ENCODE assay signal across 12 cellular contexts in the genomic region with DNA sequence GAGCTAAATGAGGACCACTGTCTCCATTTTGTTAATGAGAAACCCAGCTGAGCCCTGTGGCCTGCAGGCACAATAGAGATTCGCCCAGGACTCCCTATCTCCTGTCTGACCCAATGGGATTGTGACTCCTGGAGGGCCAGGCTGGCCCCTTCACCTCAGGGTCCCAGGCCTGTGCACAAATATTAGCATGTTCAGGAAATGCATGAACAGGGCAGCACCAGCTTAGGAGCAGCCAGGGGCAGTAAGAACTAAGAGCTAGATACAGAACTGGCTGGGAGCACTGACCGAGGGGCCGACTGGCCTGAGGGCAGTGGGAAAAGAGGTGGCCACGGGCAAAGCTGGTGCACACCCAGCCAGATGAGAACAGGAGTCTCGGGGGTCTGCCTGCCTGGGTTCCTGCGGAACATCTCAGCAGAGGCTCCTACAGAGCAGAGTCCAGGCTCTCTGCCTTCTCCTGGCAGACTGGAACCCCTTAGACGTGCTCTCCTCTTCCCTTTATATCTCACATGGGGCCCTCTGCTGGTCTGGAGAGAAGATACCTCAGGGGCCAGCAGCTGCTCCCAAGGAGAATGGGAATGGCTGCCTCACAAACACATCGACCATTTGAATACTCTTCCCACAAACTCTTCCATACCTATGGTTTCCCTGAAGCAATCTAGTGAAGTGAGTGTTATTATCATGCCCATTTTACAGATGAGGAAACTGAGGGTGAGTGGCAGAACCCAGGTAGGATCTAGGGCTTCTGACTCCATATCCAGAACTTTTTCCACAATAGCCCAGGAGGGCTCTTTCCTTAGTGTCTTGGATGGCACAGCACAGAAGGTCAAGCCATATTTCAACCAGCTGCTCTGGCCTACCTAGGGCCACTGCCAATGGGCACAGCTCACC.
DNase-seq lines count a peak whose midpoint lies in the region; ATAC-seq, FAIRE-seq and TF ChIP-seq lines count a peak whose summit lies in the region.
"Had no signal": no experiment of that assay in that cellular context is flagged by ENCODE, and none has a peak within 500 bp of the region (broad histone marks: within the 10 kb centered on the region; RNA-seq: fewer than 3 reads in every experiment).

No MANE protein-coding gene starts in this region.

- TF ChIP-seq POLR2A in NB4 (IDR thresholded peaks at IDR 0.05; ENCODE audit: extremely low read depth, insufficient read length): no peak
- no peak for TF ChIP-seq POLR2A in H1 (IDR thresholded peaks at IDR 0.05; ENCODE audit: control extremely low read depth in 1 of 2, low read depth in 2 of 2, low read length in 2 of 2)

- H3K4me2 ChIP-seq in DND-41 (ENCODE audit: insufficient read depth, low read length) (no peak overlapping the region), H1 (ENCODE audit: insufficient read depth in 1 of 2, low read depth in 2 of 2, low read length in 2 of 2) (no peak overlapping the region)

- no peak overlapping the region for H2BK15ac ChIP-seq in H1 (ENCODE audit: low read length)

- H3K79me2 ChIP-seq in DND-41 (ENCODE audit: insufficient read depth, low read length): no peaks in the 10 kb centered on the region
- H3K79me2 ChIP-seq in H1 (ENCODE audit: control insufficient read depth in 1 of 2, insufficient read depth in 2 of 2, low read length in 2 of 2): no peaks in the 10 kb centered on the region

- WGBS in H1 (ENCODE audit: extremely low coverage in 1 of 2, insufficient coverage in 1 of 2, insufficient read length in 1 of 2, insufficient replicate concordance in 2 of 2, low coverage in 1 of 2, low lambda C conversion rate in 2 of 2, missing lambda C conversion rate in 1 of 2), 2 experiments: 77% methylated on average over 8 of the region's 8 CpGs; no CpG with 5 or more reads in 1 of the 2 experiments

- TF ChIP-seq EP300 in H1 (IDR thresholded peaks at IDR 0.05; ENCODE audit: borderline replicate concordance in 1 of 2, low read depth in 2 of 2, low read length in 2 of 2): no peak

- H4K8ac ChIP-seq in H1 (ENCODE audit: extremely low read depth, insufficient read depth, low read length): no peak overlapping the region

- H3K4me1 ChIP-seq in DND-41 (ENCODE audit: insufficient read depth, low read length) (no peaks in the 10 kb centered on the region), H1 (replicated peaks in 1 of 4; ENCODE audit: control insufficient read depth in 3 of 4, insufficient read depth in 4 of 4, low read length in 3 of 4) (peaks cover 0 to 19% (median 9%) of the 10 kb centered on the region in 4 experiments; a peak in 6 of 7 replicates)
- H3K4me1 ChIP-seq: testis had no signal

- H3K36me3 ChIP-seq in DND-41 (ENCODE audit: insufficient read depth, low read length): no peaks in the 10 kb centered on the region
- no peaks in the 10 kb centered on the region for H3K36me3 ChIP-seq in H1 (ENCODE audit: control insufficient read depth in 2 of 4, insufficient read depth in 4 of 4, low read length in 3 of 4)

- H2BK12ac ChIP-seq in H1 (ENCODE audit: low read depth, low read length): no peak overlapping the region

- CTCF ChIA-PET in H1 (lab: Charles Lee; ENCODE audit: partially characterized antibody): interaction anchor here (0.7 to 11.9 kb wide), 13 partner anchors 10 to 190 kb away, joined by 3 to 159 read pairs (median 6); no protein-coding TSS in a partner anchor

- no peak overlapping the region for H3K56ac ChIP-seq in H1 (replicated peaks; ENCODE audit: insufficient read length, low read depth, low read length)

- no peak overlapping the region for H3K18ac ChIP-seq in H1 (ENCODE audit: extremely low read depth, low read length)

- H3K23ac ChIP-seq in H1 (ENCODE audit: insufficient read length): no peak overlapping the region

- peak; percentile 25 for TF ChIP-seq CTCF in 22Rv1 (IDR thresholded peaks at IDR 0.05)
- TF ChIP-seq CTCF in DND-41 (IDR thresholded peaks at IDR 0.05; ENCODE audit: borderline replicate concordance, extremely low read depth, low read length, poor library complexity, severe bottlenecking): peak; percentile 18
- TF ChIP-seq CTCF in NB4 (IDR thresholded peaks at IDR 0.05; ENCODE audit: low read depth, low read length): peak; percentile 36
- TF ChIP-seq CTCF in H1 (IDR thresholded peaks at IDR 0.05; ENCODE audit: control extremely low read depth in 1 of 3, insufficient read depth in 1 of 3, low read depth in 1 of 3, low read length in 3 of 3): peak; percentile 31 to 42 (median 34)

- no peak overlapping the region for H4K5ac ChIP-seq in H1 (ENCODE audit: insufficient read length, low read depth, low read length)

- no peak overlapping the region for H2AK5ac ChIP-seq in H1 (ENCODE audit: low read depth, low read length)

- H3K23me2 ChIP-seq in H1 (ENCODE audit: low read depth, low read length): no peaks in the 10 kb centered on the region

- no peak for FAIRE-seq in H1 (lab: Jason Lieb, UNC)

- peaks cover 6% of the 10 kb centered on the region for H3K27me3 ChIP-seq in DND-41 (ENCODE audit: insufficient read depth, low read length, poor library complexity)
- peaks cover 0 to 4% (median under 1%) of the 10 kb centered on the region in 4 experiments; a peak in 2 of 7 replicates for H3K27me3 ChIP-seq in H1 (replicated peaks in 1 of 4; ENCODE audit: control insufficient read depth in 3 of 4, extremely low read depth in 1 of 4, insufficient read depth in 3 of 4, low read length in 3 of 4)
- H3K27me3 ChIP-seq: testis had no signal

- no peak for DNase-seq in DND-41
- peak; percentile 34 for DNase-seq in NB4 (ENCODE audit: low read depth)
- no peak for DNase-seq in H1 (ENCODE audit: low read depth in 1 of 2, low spot score in 2 of 2)
- DNase-seq in amygdala (lab: John Stamatoyannopoulos, UW): no peak
- no peak for DNase-seq in activated CD4-positive, alpha-beta T cell treated with anti-CD3 and anti-CD28 coated beads, Interleukin-2, amount 50 U/mL, for 1 hour
- no peak for DNase-seq in kidney tubule cell (ENCODE audit: low spot score)
- DNase-seq: activated CD8-positive, alpha-beta T cell treated with anti-CD3 and anti-CD28 coated beads for 36 hours; mesenchymal stem cell; NCI-H2107; testis had no signal

- no peak overlapping the region for H3K4ac ChIP-seq in H1 (replicated peaks; ENCODE audit: insufficient read length, low read depth, low read length)

- H2BK20ac ChIP-seq in H1 (ENCODE audit: low read length): no peak overlapping the region

- no peaks in the 10 kb centered on the region for H3K9me3 ChIP-seq in DND-41 (ENCODE audit: insufficient read depth, low read length, severe bottlenecking)
- H3K9me3 ChIP-seq in H1 (ENCODE audit: insufficient read depth in 2 of 2, low read depth in 1 of 2, low read length in 1 of 2): no peaks in the 10 kb centered on the region
- H3K9me3 ChIP-seq: testis had no signal

- H4K91ac ChIP-seq in H1 (replicated peaks; ENCODE audit: insufficient read length, low read length): no peak overlapping the region

- 0 out of 2 replicates have a peak, but pooled peaks cover 2% of the 10 kb centered on the region for H4K20me1 ChIP-seq in DND-41 (ENCODE audit: insufficient read depth, low read length)
- H4K20me1 ChIP-seq in H1 (replicated peaks in 1 of 2; ENCODE audit: control insufficient read depth in 1 of 2, insufficient read depth in 2 of 2, low read length in 2 of 2): no peaks in the 10 kb centered on the region

- H3K27ac ChIP-seq in 22Rv1: no peak overlapping the region
- H3K27ac ChIP-seq in DND-41 (ENCODE audit: low read length): no peak overlapping the region
- H3K27ac ChIP-seq in H1 (ENCODE audit: low read depth, low read length): no peak overlapping the region
- H3K27ac ChIP-seq: testis had no signal

- H2BK120ac ChIP-seq in H1 (replicated peaks; ENCODE audit: low read depth, low read length): no peak overlapping the region

- no peaks in the 10 kb centered on the region; the same call in 1 of the 2 replicates for H3K79me1 ChIP-seq in H1 (ENCODE audit: low read depth, low read length)

- ATAC-seq in DND-41 (ENCODE audit: insufficient read depth, low read depth): no peak; the same call in 2 of the 3 replicates
- no peak for ATAC-seq in GM21381 (IDR thresholded peaks at IDR 0.05; ENCODE audit: unreplicated experiment)
- ATAC-seq: activated CD8-positive, alpha-beta T cell treated with anti-CD3 and anti-CD28 coated beads for 36 hours had no signal

- H3K9ac ChIP-seq in DND-41 (ENCODE audit: low read depth, low read length) (no peak overlapping the region), H1 (replicated peaks in 1 of 4; ENCODE audit: extremely low read depth in 1 of 4, low read depth in 3 of 4, low read length in 3 of 4) (no peak overlapping the region)

- POLR2A ChIA-PET in H1 (lab: Charles Lee; ENCODE audit: partially characterized antibody): no interaction called here

- H3K4me3 ChIP-seq in DND-41 (ENCODE audit: low read depth in 1 of 2, low read length in 2 of 2): no peak overlapping the region
- no peak overlapping the region for H3K4me3 ChIP-seq in NB4 (ENCODE audit: low read depth, low read length)
- H3K4me3 ChIP-seq in H1 (ENCODE audit: extremely low read depth in 1 of 4, insufficient read depth in 2 of 4, low read depth in 3 of 4, low read length in 4 of 4): no peak overlapping the region
- H3K4me3 ChIP-seq: testis had no signal

- H2BK5ac ChIP-seq in H1 (ENCODE audit: low read depth, low read length): no peak overlapping the region

- no peak overlapping the region for H3K14ac ChIP-seq in H1 (ENCODE audit: insufficient read length)

- H2AFZ ChIP-seq in DND-41 (ENCODE audit: low read depth, low read length) (no peak overlapping the region), H1 (ENCODE audit: low read length) (no peak overlapping the region)

- peak; percentile 19 to 30; a peak in 3 of 4 replicates for TF ChIP-seq RAD21 in H1 (IDR thresholded peaks at IDR 0.05 in 1 of 2, conservative IDR thresholded peaks at IDR 0.05 in 1 of 2; ENCODE audit: low read depth in 2 of 2, low read length in 2 of 2)

TF ChIP-seq in H1, 55 proteins besides CTCF, POLR2A, EP300 and RAD21:
- TF ChIP-seq SRF (IDR thresholded peaks at IDR 0.05; ENCODE audit: low read depth, low read length) (no peak), KDM5A (IDR thresholded peaks at IDR 0.05; ENCODE audit: low read length) (no peak), EGR1 (IDR thresholded peaks at IDR 0.05; ENCODE audit: borderline replicate concordance, low read depth, low read length) (no peak), JUN (IDR thresholded peaks at IDR 0.05; ENCODE audit: low read depth, low read length) (no peak), CBX8 (IDR thresholded peaks at IDR 0.05; ENCODE audit: borderline replicate concordance, low read depth, low read length) (no peak), SP4 (IDR thresholded peaks at IDR 0.05; ENCODE audit: low read length) (no peak), SP1 (IDR thresholded peaks at IDR 0.05; ENCODE audit: low read depth, low read length) (no peak), SAP30 (IDR thresholded peaks at IDR 0.05; ENCODE audit: insufficient read depth, insufficient replicate concordance, low read length) (no peak)
- TF ChIP-seq, protein P1, sequence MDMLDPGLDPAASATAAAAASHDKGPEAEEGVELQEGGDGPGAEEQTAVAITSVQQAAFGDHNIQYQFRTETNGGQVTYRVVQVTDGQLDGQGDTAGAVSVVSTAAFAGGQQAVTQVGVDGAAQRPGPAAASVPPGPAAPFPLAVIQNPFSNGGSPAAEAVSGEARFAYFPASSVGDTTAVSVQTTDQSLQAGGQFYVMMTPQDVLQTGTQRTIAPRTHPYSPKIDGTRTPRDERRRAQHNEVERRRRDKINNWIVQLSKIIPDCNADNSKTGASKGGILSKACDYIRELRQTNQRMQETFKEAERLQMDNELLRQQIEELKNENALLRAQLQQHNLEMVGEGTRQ (IDR thresholded peaks at IDR 0.05; ENCODE audit: low read length): no peak
